8 cellular contexts compared by ENCODE assay signal in genomic region chr7:87627634-87627994, GRCh38. TPM values are rescaled to one million over a fixed set of nuclear protein-coding genes. Genes with fewer than 3 reads are reported as not detected.
DNase-seq lines count a peak whose midpoint lies in the region; ATAC-seq and TF ChIP-seq lines count a peak whose summit lies in the region.

No MANE protein-coding gene starts in this region.

- DNase-seq in Caco-2 (peak in 1 of 2 experiments; percentile 37), cerebellar cortex (ENCODE audit: low spot score) (peak; percentile 40), memory B cell (ENCODE audit: low spot score in 2 of 2) (peak; percentile 2 to 16), upper lobe of left lung (peak in 1 of 2 donors; percentile 81), NCI-H2029 treated with DMSO at 0.1 percent for 48 hours (lab: John Stamatoyannopoulos, UW) (no peak), NCI-H2227 treated with DMSO at 0.1 percent for 48 hours (lab: John Stamatoyannopoulos, UW) (no peak)

- no peak for TF ChIP-seq POLR2A in upper lobe of left lung (IDR thresholded peaks at IDR 0.05)

- CTCF ChIA-PET in Caco-2 (lab: Charles Lee), result no interaction called here

- H3K36me3 Mint-ChIP-seq in Caco-2 (ENCODE audit: insufficient read depth, unreplicated experiment) (peaks cover 13% of the 10 kb centered on the region), memory B cell (no peaks in the 10 kb centered on the region)

- TF ChIP-seq CTCF in Caco-2 (IDR thresholded peaks at IDR 0.05; ENCODE audit: insufficient read depth in 1 of 2, low read depth in 1 of 2, low read length in 1 of 2, severe bottlenecking in 1 of 2, unreplicated experiment in 1 of 2) (no peak), upper lobe of left lung (IDR thresholded peaks at IDR 0.05) (no peak)

- H3K27ac ChIP-seq in HUES64 (ENCODE audit: low read depth, low read length), result no peak overlapping the region
- H3K27ac ChIP-seq in upper lobe of left lung, result no peak overlapping the region

- H3K4me3 ChIP-seq in Caco-2 (ENCODE audit: low read depth, low read length) (peak overlapping the region; percentile 71), HUES64 (ENCODE audit: low read length) (peak overlapping the region; percentile 77), upper lobe of left lung (peak overlapping the region; percentile 27 to 78 (median 62))

- ATAC-seq in GM21447 (IDR thresholded peaks at IDR 0.05; ENCODE audit: unreplicated experiment) (peak; percentile 24), memory B cell (ENCODE audit: low read depth) (peak; percentile 10), upper lobe of left lung (ENCODE audit: low FRiP score in 2 of 2) (peak; percentile 47 to 66)

- H3K9me3 Mint-ChIP-seq in Caco-2 (ENCODE audit: unreplicated experiment) (no peaks in the 10 kb centered on the region), memory B cell (no peaks in the 10 kb centered on the region)

- intact Hi-C loops in Caco-2 (cut with micrococcal nuclease; ENCODE audit: unreplicated experiment), result no loop called here

- POLR2A ChIA-PET in Caco-2 (lab: Charles Lee), result no interaction called here

- H3K9ac ChIP-seq in HUES64 (ENCODE audit: low read depth, low read length), result no peak overlapping the region

- H3K27me3 ChIP-seq in Caco-2 (replicated peaks; ENCODE audit: control insufficient read depth, insufficient read depth, low read length), result no peaks in the 10 kb centered on the region
- H3K27me3 ChIP-seq in HUES64 (ENCODE audit: insufficient read depth, low read length), result peaks cover 46% of the 10 kb centered on the region
- H3K27me3 ChIP-seq in upper lobe of left lung, result peaks cover 0 to 7% (median 2%) of the 10 kb centered on the region in 4 donors

- TF ChIP-seq EP300 in upper lobe of left lung (IDR thresholded peaks at IDR 0.05), result no peak

- H3K27ac Mint-ChIP-seq in Caco-2 (ENCODE audit: unreplicated experiment) (no peak overlapping the region), memory B cell (peak overlapping the region; percentile 87)

- 3% methylated on average over 30 of the region's 30 CpGs for WGBS in HUES64
- 2 to 4% methylated on average over 4 to 27 of the region's 30 CpGs for WGBS in upper lobe of left lung, 2 donors

- H3K4me3 Mint-ChIP-seq in Caco-2 (ENCODE audit: unreplicated experiment) (peak overlapping the region; percentile 86), memory B cell (peak overlapping the region; percentile 89)

- H3K4me1 ChIP-seq in Caco-2 (no peaks in the 10 kb centered on the region), HUES64 (ENCODE audit: insufficient read depth, low read length) (no peaks in the 10 kb centered on the region), upper lobe of left lung (peaks cover 12 to 19% (median 17%) of the 10 kb centered on the region in 4 donors)

- no peaks in the 10 kb centered on the region for H3K36me3 ChIP-seq in Caco-2 (ENCODE audit: control insufficient read depth, insufficient read depth, low read length)
- H3K36me3 ChIP-seq in HUES64 (ENCODE audit: insufficient read depth, low read length), result no peaks in the 10 kb centered on the region
- no peaks in the 10 kb centered on the region for H3K36me3 ChIP-seq in upper lobe of left lung

- peaks cover 4% of the 10 kb centered on the region for H3K27me3 Mint-ChIP-seq in Caco-2 (ENCODE audit: insufficient read depth, unreplicated experiment)
- peaks cover 2% of the 10 kb centered on the region for H3K27me3 Mint-ChIP-seq in memory B cell

- H3K4me1 Mint-ChIP-seq in Caco-2 (ENCODE audit: low read depth, unreplicated experiment), result peaks cover 6% of the 10 kb centered on the region
- peaks cover 14% of the 10 kb centered on the region for H3K4me1 Mint-ChIP-seq in memory B cell

- no peaks in the 10 kb centered on the region for H3K9me3 ChIP-seq in Caco-2
- no peaks in the 10 kb centered on the region for H3K9me3 ChIP-seq in HUES64 (ENCODE audit: insufficient read depth, low read depth, low read length)
- no peaks in the 10 kb centered on the region for H3K9me3 ChIP-seq in upper lobe of left lung

- no TSS peak for BruUV-seq in Caco-2 (replicated peaks; lab: Mats Ljungman, UMichigan)

RNA-seq across cellular contexts. Expression of gene RUNDC3B, which starts 0.6 kb away (rescaled TPM):
- 0.19 and 0.32 TPM in 2 replicates for total RNA-seq in Caco-2 (2022)
- polyA plus RNA-seq in HUES64 (2013, experiment 1 of 2), result 0.65 TPM
- polyA plus RNA-seq in HUES64 (2013, experiment 2 of 2), result 0.70 TPM
- total RNA-seq in upper lobe of left lung, result 1 to 10 TPM in 3 of 6 donors, under 1 TPM in 3; under 0.01 to 3.6 (median 1.1) TPM

RNA-seq across cellular contexts. Expression of gene ABCB1, which starts 26.9 kb away (rescaled TPM):
- 34.6 and 37.3 TPM in 2 replicates for total RNA-seq in Caco-2 (2022)
- polyA plus RNA-seq in HUES64 (2013, experiment 1 of 2), result 0.70 TPM
- polyA plus RNA-seq in HUES64 (2013, experiment 2 of 2), result 0.82 TPM
- total RNA-seq in upper lobe of left lung, result 10 to 100 TPM in 1 of 6 donors, 1 to 10 TPM in 5; 2.2 to 14.1 (median 4.1) TPM

Comparison
In these comparisons a context has a peak if more than half of its experiments do, and no peak if none do; other contexts are left out.
1. DNase-seq: peak in cerebellar cortex (single experiment) and memory B cell (2 of 2); none in NCI-H2029 treated with DMSO at 0.1 percent for 48 hours (single experiment) and NCI-H2227 treated with DMSO at 0.1 percent for 48 hours (single experiment).
2. Peak in every context shown above with its lines, with median percentiles within 50 percentile points of each other: H3K4me3 ChIP-seq and ATAC-seq.